1 cellular context compared by ENCODE assay signal in genomic region chr6:110875548-110876169, GRCh38.
TF ChIP-seq lines count a peak whose summit lies in the region.

No MANE protein-coding gene starts in this region.

TF ChIP-seq in HepG2, 621 proteins besides CTCF, POLR2A, EP300 and RAD21 (continued from another document and continues in another):
- TF ChIP-seq ZBTB40 (IDR thresholded peaks at IDR 0.05) (no peak), ZBTB40 (CRISPR knock-in tag; IDR thresholded peaks at IDR 0.05) (peak; percentile 41; the same call in 1 of the 2 replicates), NAIF1 (CRISPR knock-in tag; IDR thresholded peaks at IDR 0.05; ENCODE audit: borderline replicate concordance) (no peak), CAMTA2 (CRISPR knock-in tag; IDR thresholded peaks at IDR 0.05; ENCODE audit: borderline replicate concordance) (no peak), ZNF232 (CRISPR knock-in tag; IDR thresholded peaks at IDR 0.05; ENCODE audit: borderline replicate concordance) (peak; percentile 24; the same call in 1 of the 2 replicates), TEF (CRISPR knock-in tag; IDR thresholded peaks at IDR 0.05) (no peak), ATF4 (CRISPR knock-in tag; IDR thresholded peaks at IDR 0.05) (peak in 1 of 2 experiments; percentile 50; a peak in 1 of 4 replicates), ZBTB2 (CRISPR knock-in tag; IDR thresholded peaks at IDR 0.05; ENCODE audit: low read depth) (0 out of 2 replicates have a peak, but pooled peaks have one; percentile 12), CBX5 (CRISPR knock-in tag; IDR thresholded peaks at IDR 0.05; ENCODE audit: borderline replicate concordance) (no peak), DNMT3B (CRISPR knock-in tag; conservative IDR thresholded peaks at IDR 0.05) (no peak), ZNF552 (CRISPR knock-in tag; IDR thresholded peaks at IDR 0.05; ENCODE audit: borderline replicate concordance) (0 out of 2 replicates have a peak, but pooled peaks have one; percentile 37), IRF1 (CRISPR knock-in tag; IDR thresholded peaks at IDR 0.05; ENCODE audit: low read depth) (no peak), FOXJ3 (CRISPR knock-in tag; IDR thresholded peaks at IDR 0.05; ENCODE audit: borderline replicate concordance) (no peak), PRDM4 (CRISPR knock-in tag; IDR thresholded peaks at IDR 0.05; ENCODE audit: borderline replicate concordance) (no peak), ZSCAN21 (CRISPR knock-in tag; IDR thresholded peaks at IDR 0.05; ENCODE audit: borderline replicate concordance) (peak; percentile 62), CEBPG (CRISPR knock-in tag; IDR thresholded peaks at IDR 0.05) (no peak), NKX3-1 (CRISPR knock-in tag; IDR thresholded peaks at IDR 0.05) (no peak), GMEB1 (CRISPR knock-in tag; IDR thresholded peaks at IDR 0.05; ENCODE audit: borderline replicate concordance) (no peak; the same call in 1 of the 2 replicates), HNRNPLL (IDR thresholded peaks at IDR 0.05; ENCODE audit: low read depth, low read length, poor library complexity, severe bottlenecking) (no peak), KLF9 (CRISPR knock-in tag; IDR thresholded peaks at IDR 0.05; ENCODE audit: low read depth) (no peak), ZNF557 (CRISPR knock-in tag; IDR thresholded peaks at IDR 0.05) (no peak), ZNF580 (CRISPR knock-in tag; IDR thresholded peaks at IDR 0.05; ENCODE audit: borderline replicate concordance, low read depth) (no peak), KMT2B (CRISPR knock-in tag; IDR thresholded peaks at IDR 0.05) (no peak), ZNF235 (CRISPR knock-in tag; IDR thresholded peaks at IDR 0.05; ENCODE audit: borderline replicate concordance) (no peak), SP5 (CRISPR knock-in tag; IDR thresholded peaks at IDR 0.05; ENCODE audit: borderline replicate concordance, low read depth) (no peak), MAFK (conservative IDR thresholded peaks at IDR 0.05 in 1 of 2, IDR thresholded peaks at IDR 0.05 in 1 of 2; ENCODE audit: low read length in 2 of 2) (no peak), SMAD9 (CRISPR knock-in tag; IDR thresholded peaks at IDR 0.05) (no peak), ISL2 (CRISPR knock-in tag; IDR thresholded peaks at IDR 0.05) (no peak), ZNF761 (CRISPR knock-in tag; conservative IDR thresholded peaks at IDR 0.05) (no peak; the same call in 1 of the 2 replicates), ZNF569 (CRISPR knock-in tag; IDR thresholded peaks at IDR 0.05; ENCODE audit: borderline replicate concordance) (no peak), PRPF4 (IDR thresholded peaks at IDR 0.05; ENCODE audit: low read depth, low read length, poor library complexity, severe bottlenecking) (no peak), ZSCAN9 (CRISPR knock-in tag; IDR thresholded peaks at IDR 0.05; ENCODE audit: borderline replicate concordance) (no peak), ZNF383 (CRISPR knock-in tag; IDR thresholded peaks at IDR 0.05; ENCODE audit: borderline replicate concordance) (no peak), MBD4 (IDR thresholded peaks at IDR 0.05; ENCODE audit: borderline replicate concordance, low read length) (no peak), KAT8 (CRISPR knock-in tag; IDR thresholded peaks at IDR 0.05) (no peak), ZNF263 (CRISPR knock-in tag; IDR thresholded peaks at IDR 0.05) (no peak), RFX3 (CRISPR knock-in tag; IDR thresholded peaks at IDR 0.05) (no peak), ZFAT (CRISPR knock-in tag; conservative IDR thresholded peaks at IDR 0.05) (no peak), RARA (CRISPR knock-in tag; IDR thresholded peaks at IDR 0.05) (no peak), ZNF768 (CRISPR knock-in tag; IDR thresholded peaks at IDR 0.05) (no peak; the same call in 1 of the 2 replicates), IKZF5 (CRISPR knock-in tag; IDR thresholded peaks at IDR 0.05) (no peak), SIN3A (IDR thresholded peaks at IDR 0.05; ENCODE audit: borderline replicate concordance, low read depth, low read length) (0 out of 2 replicates have a peak, but pooled peaks have one; percentile 17), TMF1 (CRISPR knock-in tag; IDR thresholded peaks at IDR 0.05; ENCODE audit: low read depth) (0 out of 2 replicates have a peak, but pooled peaks have one; percentile 21), HNRNPH1 (optimal IDR thresholded peaks at IDR 0.05; ENCODE audit: low read depth, low read length) (no peak), ETV6 (CRISPR knock-in tag; conservative IDR thresholded peaks at IDR 0.05) (no peak)
